9 cellular contexts compared by ENCODE assay signal in the genomic region with DNA sequence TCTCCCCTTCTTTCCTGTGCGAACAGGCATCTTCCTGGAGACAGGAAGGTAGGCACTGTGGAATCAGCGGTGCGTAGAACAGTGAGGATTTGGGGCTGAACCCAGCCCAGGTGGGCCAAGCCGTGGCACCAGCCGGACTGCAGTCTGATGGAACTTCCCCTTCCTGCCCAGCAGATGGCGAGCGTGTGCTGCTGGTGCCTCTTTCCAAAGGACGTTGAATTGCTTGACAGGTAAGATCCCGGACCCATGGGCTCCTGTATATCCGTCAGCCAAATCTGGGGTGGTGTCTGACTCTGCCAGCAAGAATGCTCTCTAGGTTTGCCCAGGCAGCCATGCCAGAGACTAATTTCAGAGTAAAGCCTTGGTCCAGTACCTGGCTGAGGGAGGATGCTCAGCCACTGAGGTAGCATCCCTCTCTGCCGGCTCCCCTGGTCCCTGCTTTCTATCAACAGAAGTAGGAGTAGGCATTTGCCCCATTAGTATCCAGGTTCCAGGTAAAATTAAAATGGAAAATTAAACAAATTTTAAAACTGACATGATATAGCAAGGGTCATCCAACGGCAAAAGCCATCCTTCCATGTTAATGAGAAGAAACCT. TPM values are rescaled to one million over a fixed set of nuclear protein-coding genes. Genes with fewer than 3 reads are reported as not detected.
A peak's percentile ranks its signal among the peaks of the same experiment; 100 is the strongest.
DNase-seq lines count a peak whose midpoint lies in the region; ATAC-seq and TF ChIP-seq lines count a peak whose summit lies in the region.
"Had no signal": no experiment of that assay in that cellular context is flagged by ENCODE, and none has a peak within 500 bp of the region (broad histone marks: within the 10 kb centered on the region; RNA-seq: fewer than 3 reads in every experiment).

No MANE protein-coding gene starts in this region.

- no peaks in the 10 kb centered on the region for H3K4me1 ChIP-seq in Panc1 (ENCODE audit: control insufficient read depth, insufficient read depth, low read length)
- H3K4me1 ChIP-seq: SJCRH30 had no signal

- H3K4me3 ChIP-seq in Panc1 (ENCODE audit: low read depth in 2 of 2, low read length in 2 of 2) (no peak overlapping the region), astrocyte of the spinal cord (ENCODE audit: low read depth, low read length) (no peak overlapping the region)
- H3K4me3 ChIP-seq: SJCRH30 had no signal

- intact Hi-C loops in Panc1 (cut with micrococcal nuclease; ENCODE audit: unreplicated experiment): loop anchor here (2.0 kb wide), 1 partner anchor 62 kb away; no protein-coding TSS in a partner anchor

- ATAC-seq in Panc1 (peak; percentile 72; the same call in 1 of the 2 replicates), HG02571 (IDR thresholded peaks at IDR 0.05; ENCODE audit: unreplicated experiment) (no peak), GM18861 (IDR thresholded peaks at IDR 0.05; ENCODE audit: unreplicated experiment) (no peak)

- CTCF ChIA-PET in Panc1 (lab: Charles Lee): no interaction called here

- POLR2A ChIA-PET in Panc1 (lab: Charles Lee): no interaction called here

- DNase-seq in DMS79 treated with DMSO at 0.1 percent for 48 hours (lab: John Stamatoyannopoulos, UW) (peak; percentile 49), HPDE6-E6E7 (ENCODE audit: extremely low spot score) (peak; percentile 36), Panc1 (ENCODE audit: low read depth, low spot score) (peak; percentile 28), astrocyte of the spinal cord (ENCODE audit: low read depth, low spot score) (peak; percentile 25), iPS-NIHi11 (ENCODE audit: low spot score) (peak; percentile 94)
- peak in 2 of 3 donors; percentile 5 to 11 for DNase-seq in stimulated activated CD4-positive, alpha-beta T cell treated with anti-CD3 and anti-CD28 coated beads, TNF-alpha, amount 100 ng/mL, for 48 hours (ENCODE audit: low read depth in 3 of 3)

- BruUV-seq in Panc1 (replicated peaks; lab: Mats Ljungman, UMichigan): no TSS peak

- H3K27me3 ChIP-seq in Panc1 (ENCODE audit: control insufficient read depth, insufficient read depth, low read length): no peaks in the 10 kb centered on the region

- H3K27ac ChIP-seq in Panc1 (ENCODE audit: low read length): no peak overlapping the region
- H3K27ac ChIP-seq: SJCRH30 had no signal

- H3K36me3 ChIP-seq in Panc1 (ENCODE audit: control insufficient read depth, insufficient read depth, low read length): no peaks in the 10 kb centered on the region
- H3K36me3 ChIP-seq: SJCRH30 had no signal

- H3K9me3 ChIP-seq in Panc1 (ENCODE audit: control insufficient read depth, insufficient read depth, low read depth, low read length): no peaks in the 10 kb centered on the region
- H3K9me3 ChIP-seq: SJCRH30 had no signal

- in situ Hi-C loops in Panc1 (cut with HindIII; ENCODE audit: low pct_unique_long_range_greater_than_20kb, low sequenced_read_pairs): no loop called here
- in situ Hi-C loops in astrocyte of the spinal cord (cut with HindIII; ENCODE audit: low sequenced_read_pairs): no loop called here

- TF ChIP-seq CTCF in Panc1 (IDR thresholded peaks at IDR 0.05): peak; percentile 85
- TF ChIP-seq CTCF in astrocyte of the spinal cord (IDR thresholded peaks at IDR 0.05; ENCODE audit: low read depth, low read length): peak; percentile 93

RNA-seq across cellular contexts. Expression of a gene that starts 21.1 kb away (rescaled TPM):
- not detected for total RNA-seq in Panc1 (2021; ENCODE audit: unreplicated experiment)
- polyA plus RNA-seq in Panc1 (2012; ENCODE audit: insufficient read length): not detected
- total RNA-seq: SJCRH30 had no signal

Comparison
In these comparisons a context has a peak if more than half of its experiments do, and no peak if none do; other contexts are left out.
1. DNase-seq: peak in every context shown above with its lines; median percentile 94 in iPS-NIHi11; 49 in DMS79 treated with DMSO at 0.1 percent for 48 hours; 36 in HPDE6-E6E7; 28 in Panc1; 25 in astrocyte of the spinal cord; 8 in stimulated activated CD4-positive, alpha-beta T cell treated with anti-CD3 and anti-CD28 coated beads, TNF-alpha, amount 100 ng/mL, for 48 hours.